ENCODE assay signal across 16 cellular contexts in genomic region chr10:93346712-93347111, GRCh38.
DNase-seq lines count a peak whose midpoint lies in the region; ATAC-seq, FAIRE-seq and TF ChIP-seq lines count a peak whose summit lies in the region.
"Had no signal": no experiment of that assay in that cellular context is flagged by ENCODE, and none has a peak within 500 bp of the region (broad histone marks: within the 10 kb centered on the region; RNA-seq: fewer than 3 reads in every experiment).

No MANE protein-coding gene starts in this region.

- H4K5ac ChIP-seq in H1 (ENCODE audit: insufficient read length, low read depth, low read length) = no peak overlapping the region

- no peak for FAIRE-seq in H1 (lab: Jason Lieb, UNC)
- FAIRE-seq: GM19239, HTR-8/SVneo had no signal

- H3K27ac Mint-ChIP-seq in activated CD4-positive, alpha-beta T cell treated with anti-CD3 and anti-CD28 coated beads for 36 hours = peak overlapping the region; percentile 40
- peak overlapping the region; percentile 20 for H3K27ac Mint-ChIP-seq in neural crest cell (ENCODE audit: unreplicated experiment)
- H3K27ac Mint-ChIP-seq in natural killer cell = no peak overlapping the region

- peak overlapping the region; percentile 20 for H4K91ac ChIP-seq in H1 (replicated peaks; ENCODE audit: insufficient read length, low read length)

- peaks cover 21% of the 10 kb centered on the region for H3K36me3 Mint-ChIP-seq in activated CD4-positive, alpha-beta T cell treated with anti-CD3 and anti-CD28 coated beads for 36 hours (ENCODE audit: low read depth)
- H3K36me3 Mint-ChIP-seq in neural crest cell (ENCODE audit: low read depth) = no peaks in the 10 kb centered on the region
- no peaks in the 10 kb centered on the region for H3K36me3 Mint-ChIP-seq in natural killer cell

- H3K27ac ChIP-seq in H1 (ENCODE audit: low read depth, low read length) = no peak overlapping the region
- H3K27ac ChIP-seq: right atrium auricular region had no signal

- 0 out of 2 replicates have a peak overlapping the region, but pooled peaks have one; percentile 29 for H2AFZ ChIP-seq in H1 (ENCODE audit: low read length)

- POLR2A ChIA-PET in activated CD4-positive, alpha-beta T cell treated with anti-CD3 and anti-CD28 coated beads for 36 hours (lab: Charles Lee) = no interaction called here
- POLR2A ChIA-PET in H1 (lab: Charles Lee; ENCODE audit: partially characterized antibody) = no interaction called here

- H3K4me2 ChIP-seq in H1 (ENCODE audit: insufficient read depth in 1 of 2, low read depth in 2 of 2, low read length in 2 of 2) = no peak overlapping the region
- H3K4me2 ChIP-seq: SK-N-SH had no signal

- no peak overlapping the region for H3K14ac ChIP-seq in H1 (ENCODE audit: insufficient read length)

- no peak overlapping the region for H3K4me3 ChIP-seq in H1 (ENCODE audit: extremely low read depth in 1 of 4, insufficient read depth in 2 of 4, low read depth in 3 of 4, low read length in 4 of 4)
- H3K4me3 ChIP-seq: right atrium auricular region had no signal

- no peaks in the 10 kb centered on the region for H3K79me1 ChIP-seq in H1 (ENCODE audit: low read depth, low read length)

- ATAC-seq in activated CD4-positive, alpha-beta T cell treated with anti-CD3 and anti-CD28 coated beads for 36 hours = no peak
- ATAC-seq in natural killer cell = no peak
- ATAC-seq in HG03521 (IDR thresholded peaks at IDR 0.05; ENCODE audit: unreplicated experiment) = no peak

- no peaks in the 10 kb centered on the region for H3K36me3 ChIP-seq in H1 (ENCODE audit: control insufficient read depth in 2 of 4, insufficient read depth in 4 of 4, low read length in 3 of 4)

- no peak for TF ChIP-seq CTCF in H1 (IDR thresholded peaks at IDR 0.05; ENCODE audit: control extremely low read depth in 1 of 3, insufficient read depth in 1 of 3, low read depth in 1 of 3, low read length in 3 of 3)
- no peak for TF ChIP-seq CTCF in neural crest cell (conservative IDR thresholded peaks at IDR 0.05)
- TF ChIP-seq CTCF in natural killer cell (IDR thresholded peaks at IDR 0.05) = no peak

- no peaks in the 10 kb centered on the region for H4K20me1 ChIP-seq in H1 (replicated peaks in 1 of 2; ENCODE audit: control insufficient read depth in 1 of 2, insufficient read depth in 2 of 2, low read length in 2 of 2)

- TF ChIP-seq EP300 in H1 (IDR thresholded peaks at IDR 0.05; ENCODE audit: borderline replicate concordance in 1 of 2, low read depth in 2 of 2, low read length in 2 of 2) = no peak

- no peak overlapping the region for H3K9ac ChIP-seq in H1 (replicated peaks in 1 of 4; ENCODE audit: extremely low read depth in 1 of 4, low read depth in 3 of 4, low read length in 3 of 4)
- H3K9ac ChIP-seq: SK-N-SH had no signal

- H3K4me1 Mint-ChIP-seq in activated CD4-positive, alpha-beta T cell treated with anti-CD3 and anti-CD28 coated beads for 36 hours = peaks cover 6% of the 10 kb centered on the region
- peaks cover 6% of the 10 kb centered on the region for H3K4me1 Mint-ChIP-seq in neural crest cell
- peaks cover 0 to 5% of the 10 kb centered on the region in 2 donors for H3K4me1 Mint-ChIP-seq in natural killer cell

- H3K27me3 Mint-ChIP-seq in activated CD4-positive, alpha-beta T cell treated with anti-CD3 and anti-CD28 coated beads for 36 hours = no peaks in the 10 kb centered on the region
- H3K27me3 Mint-ChIP-seq in neural crest cell (ENCODE audit: low read depth) = no peaks in the 10 kb centered on the region
- peaks cover 6 to 7% of the 10 kb centered on the region in 2 donors for H3K27me3 Mint-ChIP-seq in natural killer cell (ENCODE audit: low read depth in 2 of 2)

- H3K56ac ChIP-seq in H1 (replicated peaks; ENCODE audit: insufficient read length, low read depth, low read length) = no peak overlapping the region

- TF ChIP-seq RAD21 in H1 (IDR thresholded peaks at IDR 0.05 in 1 of 2, conservative IDR thresholded peaks at IDR 0.05 in 1 of 2; ENCODE audit: low read depth in 2 of 2, low read length in 2 of 2) = no peak

- CTCF ChIA-PET in activated CD4-positive, alpha-beta T cell treated with anti-CD3 and anti-CD28 coated beads for 36 hours (lab: Charles Lee) = interaction anchor here (1.3 kb wide), 1 partner anchor 136 kb away, joined by 4 read pairs; the partner anchor contains the start of gene MYOF
- CTCF ChIA-PET in H1 (lab: Charles Lee; ENCODE audit: partially characterized antibody) = interaction anchor here (0.8 to 16.9 kb wide), 6 partner anchors 11 to 306 kb away, joined by 3 to 363 read pairs (median 5); partner anchors contain the start of gene CYP26A1

- no peak overlapping the region for H3K18ac ChIP-seq in H1 (ENCODE audit: extremely low read depth, low read length)

- H2BK15ac ChIP-seq in H1 (ENCODE audit: low read length) = peak overlapping the region; percentile 7; the same call in 1 of the 2 replicates

- WGBS in H1 (ENCODE audit: extremely low coverage in 1 of 2, insufficient coverage in 1 of 2, insufficient read length in 1 of 2, insufficient replicate concordance in 2 of 2, low coverage in 1 of 2, low lambda C conversion rate in 2 of 2, missing lambda C conversion rate in 1 of 2), 2 experiments = 71% methylated on average over 5 of the region's 5 CpGs; no CpG with 5 or more reads in 1 of the 2 experiments

- no peaks in the 10 kb centered on the region; the same call in 1 of the 2 replicates for H3K23me2 ChIP-seq in H1 (ENCODE audit: low read depth, low read length)

- H2BK5ac ChIP-seq in H1 (ENCODE audit: low read depth, low read length) = no peak overlapping the region

- TF ChIP-seq POLR2A in H1 (IDR thresholded peaks at IDR 0.05; ENCODE audit: control extremely low read depth in 1 of 2, low read depth in 2 of 2, low read length in 2 of 2) = no peak

- H3K9me3 ChIP-seq in H1 (ENCODE audit: insufficient read depth in 2 of 2, low read depth in 1 of 2, low read length in 1 of 2) = no peaks in the 10 kb centered on the region
- H3K9me3 ChIP-seq: right atrium auricular region, SK-N-SH had no signal

- peak overlapping the region; percentile 67; the same call in 1 of the 2 replicates for H2AK5ac ChIP-seq in H1 (ENCODE audit: low read depth, low read length)

- no peak overlapping the region for H3K4me3 Mint-ChIP-seq in activated CD4-positive, alpha-beta T cell treated with anti-CD3 and anti-CD28 coated beads for 36 hours
- H3K4me3 Mint-ChIP-seq in neural crest cell (no peak overlapping the region), natural killer cell (no peak overlapping the region)

- H3K27me3 ChIP-seq in H1 (replicated peaks in 1 of 4; ENCODE audit: control insufficient read depth in 3 of 4, extremely low read depth in 1 of 4, insufficient read depth in 3 of 4, low read length in 3 of 4) = no peaks in the 10 kb centered on the region; a peak in 1 of 7 replicates
- H3K27me3 ChIP-seq: right atrium auricular region had no signal

- peaks cover 0 to 2% (median 0%) of the 10 kb centered on the region in 4 experiments; a peak in 1 of 7 replicates for H3K4me1 ChIP-seq in H1 (replicated peaks in 1 of 4; ENCODE audit: control insufficient read depth in 3 of 4, insufficient read depth in 4 of 4, low read length in 3 of 4)

- H2BK20ac ChIP-seq in H1 (ENCODE audit: low read length) = no peak overlapping the region

- no peak overlapping the region for H3K4ac ChIP-seq in H1 (replicated peaks; ENCODE audit: insufficient read length, low read depth, low read length)

- H3K23ac ChIP-seq in H1 (ENCODE audit: insufficient read length) = no peak overlapping the region

- H3K79me2 ChIP-seq in H1 (ENCODE audit: control insufficient read depth in 1 of 2, insufficient read depth in 2 of 2, low read length in 2 of 2) = no peaks in the 10 kb centered on the region

- H2BK120ac ChIP-seq in H1 (replicated peaks; ENCODE audit: low read depth, low read length) = no peak overlapping the region

- intact Hi-C loops in activated CD4-positive, alpha-beta T cell treated with anti-CD3 and anti-CD28 coated beads for 36 hours (cut with DNase I, micrococcal nuclease) = no loop called here
- intact Hi-C loops in natural killer cell (cut with micrococcal nuclease) = no loop called here

- DNase-seq in activated CD4-positive, alpha-beta T cell treated with anti-CD3 and anti-CD28 coated beads for 36 hours = no peak
- DNase-seq in activated CD4-positive, alpha-beta T cell treated with anti-CD3 and anti-CD28 coated beads for 4 hours = no peak
- DNase-seq in MV-4-11 (lab: John Stamatoyannopoulos, UW) (peak; percentile 44), H1 (ENCODE audit: low read depth in 1 of 2, low spot score in 2 of 2) (peak in 1 of 2 experiments; percentile 15), neural crest cell (ENCODE audit: low read depth, low spot score) (no peak), natural killer cell (no peak), NCI-H774 (lab: John Stamatoyannopoulos, UW) (no peak)
- DNase-seq: activated gamma-delta T cell treated with Interleukin-2 at 50 U/mL for 16 hours; NCI-H1694; SK-N-SH; stimulated activated CD4-positive, alpha-beta T cell treated with anti-CD3 and anti-CD28 coated beads, Interleukin-4, amount 100 ng/mL, for 4 hours; stimulated activated naive CD4-positive, alpha-beta T cell had no signal

- H2BK12ac ChIP-seq in H1 (ENCODE audit: low read depth, low read length) = no peak overlapping the region

- no peak overlapping the region for H4K8ac ChIP-seq in H1 (ENCODE audit: extremely low read depth, insufficient read depth, low read length)

- no peaks in the 10 kb centered on the region for H3K9me3 Mint-ChIP-seq in activated CD4-positive, alpha-beta T cell treated with anti-CD3 and anti-CD28 coated beads for 36 hours (ENCODE audit: low read depth)
- H3K9me3 Mint-ChIP-seq in neural crest cell (no peaks in the 10 kb centered on the region), natural killer cell (no peaks in the 10 kb centered on the region)

TF ChIP-seq in H1, 55 proteins besides CTCF, POLR2A, EP300 and RAD21:
- TF ChIP-seq MAX (IDR thresholded peaks at IDR 0.05) = 0 out of 2 replicates have a peak, but pooled peaks have one; percentile 17
- no peak for TF ChIP-seq TAF7 (optimal IDR thresholded peaks at IDR 0.05; ENCODE audit: borderline replicate concordance, low read depth, low read length)

Comparison
In these comparisons a context has a peak if more than half of its experiments do, and no peak if none do; other contexts are left out.
1. H3K27ac Mint-ChIP-seq: peak in activated CD4-positive, alpha-beta T cell treated with anti-CD3 and anti-CD28 coated beads for 36 hours (single experiment) and neural crest cell (single experiment); none in natural killer cell (0 of 2).